In genomic region chr18:24014986-24015896, GRCh38 we compare ENCODE assay signal across 8 cellular contexts. TPM values are rescaled to one million over a fixed set of nuclear protein-coding genes. Genes with fewer than 3 reads are reported as not detected.
DNase-seq lines count a peak whose midpoint lies in the region; ATAC-seq and TF ChIP-seq lines count a peak whose summit lies in the region.

No MANE protein-coding gene starts in this region.

- peaks cover 0 to 27% (median 3%) of the 10 kb centered on the region in 5 donors for H3K36me3 Mint-ChIP-seq in naive thymus-derived CD4-positive, alpha-beta T cell

- H3K27me3 Mint-ChIP-seq in naive thymus-derived CD4-positive, alpha-beta T cell: no peaks in the 10 kb centered on the region

- H3K79me2 ChIP-seq in GM23248 (ENCODE audit: insufficient read depth) (peaks cover 46% of the 10 kb centered on the region), OCI-LY3 (ENCODE audit: low read length) (peaks cover 55% of the 10 kb centered on the region)

- CTCF ChIA-PET in A673 (lab: Charles Lee): no interaction called here
- CTCF ChIA-PET in naive thymus-derived CD4-positive, alpha-beta T cell (lab: Charles Lee): no interaction called here

- H3K4me3 ChIP-seq in A673 (ENCODE audit: low read depth, low read length, poor library complexity, severe bottlenecking) (peak overlapping the region; percentile 89), GM23248 (peak overlapping the region; percentile 83), OCI-LY3 (ENCODE audit: low read length) (peak overlapping the region; percentile 85), fibroblast of pulmonary artery (replicated peaks; ENCODE audit: low read depth, low read length) (peak overlapping the region; percentile 80), tibial artery (peak overlapping the region; percentile 65 to 94)
- peak overlapping the region; percentile 86 for H3K4me3 ChIP-seq in naive thymus-derived CD4-positive, alpha-beta T cell (ENCODE audit: low read length)

- peaks cover 23% of the 10 kb centered on the region for H3F3A ChIP-seq in GM23248 (ENCODE audit: insufficient read depth)

- in situ Hi-C loops in GM23248 (cut with MboI): no loop called here

- intact Hi-C loops in A673 (cut with micrococcal nuclease; ENCODE audit: unreplicated experiment) (loop anchor here (5.0 kb wide), 1 partner anchor 102 kb away; no protein-coding TSS in a partner anchor), tibial artery (cut with DNase I; ENCODE audit: low total_unique reads) (no loop called here)
- intact Hi-C loops in naive thymus-derived CD4-positive, alpha-beta T cell (cut with micrococcal nuclease): loop anchor here (1.0 to 10.0 kb wide), 9 partner anchors 38 to 950 kb away; no protein-coding TSS in a partner anchor

- H3K4me1 ChIP-seq in A673 (ENCODE audit: insufficient read depth, low read length, poor library complexity, severe bottlenecking): peaks cover 18% of the 10 kb centered on the region
- H3K4me1 ChIP-seq in GM23248 (ENCODE audit: insufficient read depth): peaks cover 18% of the 10 kb centered on the region
- peaks cover 75% of the 10 kb centered on the region for H3K4me1 ChIP-seq in OCI-LY3 (ENCODE audit: low read length)
- peaks cover 72 to 80% of the 10 kb centered on the region in 2 donors for H3K4me1 ChIP-seq in naive thymus-derived CD4-positive, alpha-beta T cell (ENCODE audit: control insufficient read depth in 2 of 2, insufficient read depth in 2 of 2, low read length in 2 of 2)
- peaks cover 0 to 19% (median 11%) of the 10 kb centered on the region in 4 donors for H3K4me1 ChIP-seq in tibial artery

- peak; percentile 70 for DNase-seq in A673 (ENCODE audit: low spot score)
- peak; percentile 93 for DNase-seq in GM23248
- peak; percentile 85 for DNase-seq in activated effector memory CD4-positive, alpha-beta T cell treated with anti-CD3 and anti-CD28 coated beads, Interleukin-2, amount 50 U/mL, for 16 hours
- DNase-seq in fibroblast of pulmonary artery (ENCODE audit: low read depth): peak; percentile 81
- DNase-seq in naive thymus-derived CD4-positive, alpha-beta T cell: peak; percentile 23 to 69 (median 45)
- DNase-seq in tibial artery: peak; percentile 46 to 77

- H3K27ac ChIP-seq in A673 (ENCODE audit: low read depth, low read length, poor library complexity, severe bottlenecking): peak overlapping the region; percentile 78
- H3K27ac ChIP-seq in GM23248: peak overlapping the region; percentile 92
- peak overlapping the region; percentile 64 for H3K27ac ChIP-seq in OCI-LY3 (ENCODE audit: low read length)
- H3K27ac ChIP-seq in naive thymus-derived CD4-positive, alpha-beta T cell (ENCODE audit: low read depth, low read length): peak overlapping the region; percentile 84
- peak overlapping the region; percentile 69 to 79 for H3K27ac ChIP-seq in tibial artery

- POLR2A ChIA-PET in A673 (lab: Charles Lee; ENCODE audit: low non-redundant PET): no interaction called here
- POLR2A ChIA-PET in naive thymus-derived CD4-positive, alpha-beta T cell (lab: Charles Lee): interaction anchor here (0.5 to 2.7 kb wide), 9 partner anchors 10 to 82 kb away, joined by 3 to 12 read pairs (median 3); no protein-coding TSS in a partner anchor

- H3K27me3 ChIP-seq in A673 (replicated peaks; ENCODE audit: insufficient read depth, low read depth, low read length, poor library complexity) (no peaks in the 10 kb centered on the region), GM23248 (replicated peaks; ENCODE audit: insufficient read depth) (no peaks in the 10 kb centered on the region), OCI-LY3 (ENCODE audit: low read depth, low read length) (no peaks in the 10 kb centered on the region), tibial artery (peaks cover 0 to 3% of the 10 kb centered on the region in 2 donors)
- no peaks in the 10 kb centered on the region for H3K27me3 ChIP-seq in naive thymus-derived CD4-positive, alpha-beta T cell (ENCODE audit: control insufficient read depth in 2 of 2, insufficient read depth in 2 of 2, low read length in 2 of 2)

- H3K9me3 ChIP-seq in A673 (ENCODE audit: low read depth, low read length, poor library complexity, severe bottlenecking) (no peaks in the 10 kb centered on the region), GM23248 (ENCODE audit: low read depth) (no peaks in the 10 kb centered on the region), OCI-LY3 (ENCODE audit: insufficient read depth, low read length) (no peaks in the 10 kb centered on the region), tibial artery (no peaks in the 10 kb centered on the region)
- H3K9me3 ChIP-seq in naive thymus-derived CD4-positive, alpha-beta T cell (ENCODE audit: control insufficient read depth in 2 of 3, low read length in 3 of 3): no peaks in the 10 kb centered on the region

- BruUV-seq in A673 (replicated peaks; lab: Mats Ljungman, UMichigan): no TSS peak

- H3K4me1 Mint-ChIP-seq in naive thymus-derived CD4-positive, alpha-beta T cell: peaks cover 59 to 84% (median 72%) of the 10 kb centered on the region in 7 donors

- 1 to 2% methylated on average over 30 to 55 of the region's 55 CpGs for WGBS in GM23248 (ENCODE audit: low coverage in 1 of 2, low lambda C conversion rate in 2 of 2, missing lambda C conversion rate in 2 of 2), 2 experiments

- H4K20me1 ChIP-seq in GM23248 (ENCODE audit: insufficient read depth) (peaks cover 4% of the 10 kb centered on the region; the same call in 1 of the 2 replicates), OCI-LY3 (ENCODE audit: insufficient read depth, low read length) (peaks cover 31% of the 10 kb centered on the region)

- peak overlapping the region; percentile 90 for H3K4me2 ChIP-seq in GM23248 (ENCODE audit: unreplicated experiment)
- peak overlapping the region; percentile 89 for H3K4me2 ChIP-seq in OCI-LY3 (ENCODE audit: low read length)

- H3K9me3 Mint-ChIP-seq in naive thymus-derived CD4-positive, alpha-beta T cell: no peaks in the 10 kb centered on the region

- no peaks in the 10 kb centered on the region for H3K9me2 ChIP-seq in GM23248 (ENCODE audit: insufficient read depth)

- no peak for TF ChIP-seq CTCF in A673 (conservative IDR thresholded peaks at IDR 0.05; ENCODE audit: low read depth, low read length)
- TF ChIP-seq CTCF in OCI-LY3 (IDR thresholded peaks at IDR 0.05; ENCODE audit: low read depth, low read length): no peak
- TF ChIP-seq CTCF in fibroblast of pulmonary artery (IDR thresholded peaks at IDR 0.05; ENCODE audit: low read length, missing control alignments): no peak
- TF ChIP-seq CTCF in tibial artery (IDR thresholded peaks at IDR 0.05): no peak

- H3K4me3 Mint-ChIP-seq in naive thymus-derived CD4-positive, alpha-beta T cell: peak overlapping the region; percentile 93 to 100 (median 98)

- H3K9ac ChIP-seq in GM23248 (peak overlapping the region; percentile 94), OCI-LY3 (ENCODE audit: low read length) (peak overlapping the region; percentile 91)

- ATAC-seq in naive thymus-derived CD4-positive, alpha-beta T cell: peak; percentile 23
- no peak for ATAC-seq in HG02840 (IDR thresholded peaks at IDR 0.05; ENCODE audit: low FRiP score, unreplicated experiment)

- peak overlapping the region; percentile 80 to 98 (median 93) for H3K27ac Mint-ChIP-seq in naive thymus-derived CD4-positive, alpha-beta T cell

- H2AFZ ChIP-seq in GM23248 (peak overlapping the region; percentile 78), OCI-LY3 (ENCODE audit: low read depth, low read length) (peak overlapping the region; percentile 10; the same call in 1 of the 2 replicates)

- H3K36me3 ChIP-seq in A673 (ENCODE audit: insufficient read depth, low read length, poor library complexity, severe bottlenecking): no peaks in the 10 kb centered on the region
- no peaks in the 10 kb centered on the region for H3K36me3 ChIP-seq in GM23248 (ENCODE audit: low read depth)
- H3K36me3 ChIP-seq in OCI-LY3 (replicated peaks; ENCODE audit: low read depth, low read length): peaks cover 20% of the 10 kb centered on the region
- H3K36me3 ChIP-seq in naive thymus-derived CD4-positive, alpha-beta T cell (ENCODE audit: control insufficient read depth in 2 of 3, insufficient read depth in 3 of 3, low read length in 3 of 3): peaks cover 0 to 5% (median 0%) of the 10 kb centered on the region in 3 experiments
- no peaks in the 10 kb centered on the region for H3K36me3 ChIP-seq in tibial artery

RNA-seq across cellular contexts. Expression of gene TTC39C, which starts 0.7 kb away (rescaled TPM):
- 20.7 and 24.0 TPM in 2 replicates for total RNA-seq in A673 (2021)
- total RNA-seq in GM23248 (2014; rRNA removed; shearing (Covaris generic)): 24.3 and 24.4 TPM in 2 replicates
- polyA plus RNA-seq in GM23248 (2016; fragmentation: Nextera tagmentation; extraction: Ambion mirVana): 15.7 and 17.3 TPM in 2 replicates
- 10 to 100 TPM; 84.1 to 98.8 (median 91.4) TPM for total RNA-seq in naive thymus-derived CD4-positive, alpha-beta T cell
- 10 to 100 TPM; 51.4 to 71.2 TPM for polyA plus RNA-seq in naive thymus-derived CD4-positive, alpha-beta T cell
